In the genomic region with DNA sequence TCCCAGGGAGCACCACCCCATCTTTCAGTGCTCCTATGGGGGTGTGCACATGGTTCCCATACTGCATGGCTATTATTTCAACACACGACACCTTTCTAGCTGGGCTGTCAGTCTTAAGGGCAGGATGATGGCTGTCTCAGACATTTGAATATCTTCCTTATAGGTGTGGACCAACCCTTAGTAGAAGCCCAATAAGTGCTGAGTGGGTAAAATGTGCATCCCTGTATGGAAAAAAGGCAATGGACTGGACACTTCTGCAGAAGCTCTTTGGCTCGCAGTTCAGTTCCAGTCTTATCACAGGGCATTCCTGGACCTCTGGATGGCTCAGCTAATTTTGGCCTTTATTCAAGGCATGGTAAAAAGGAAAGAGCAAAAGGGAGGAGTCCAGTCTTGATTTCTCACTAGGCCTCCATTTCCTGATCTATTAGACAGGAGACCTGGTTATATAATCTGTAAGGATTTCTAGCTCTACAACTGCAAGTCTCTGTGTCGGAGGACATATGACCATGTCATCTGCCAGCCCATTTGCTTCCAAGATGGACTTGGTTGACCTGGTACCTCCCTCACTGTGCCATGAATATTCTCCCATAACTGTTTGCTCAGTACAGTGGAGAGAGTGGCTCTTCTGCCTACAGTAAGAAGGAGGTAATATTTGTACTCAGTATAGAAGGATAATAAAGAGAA, we compare ENCODE assay signal across 2 cellular contexts.
A peak's percentile ranks its signal among the peaks of the same experiment; 100 is the strongest.
TF ChIP-seq lines count a peak whose summit lies in the region.

No MANE protein-coding gene starts in this region.

TF ChIP-seq in A549, 52 proteins besides CTCF, POLR2A, EP300 and RAD21 (continued from another document):
- TF ChIP-seq MAFK (IDR thresholded peaks at IDR 0.05; ENCODE audit: partially characterized antibody) = peak; percentile 65
TF ChIP-seq in A549: peak in this region for 1.

TF ChIP-seq in IMR-90, 13 proteins besides CTCF, POLR2A, EP300 and RAD21 (continued from another document):
- TF ChIP-seq FOS (IDR thresholded peaks at IDR 0.05; ENCODE audit: low read depth, low read length) = no peak
